Comparison of ENCODE assay signal across 11 cellular contexts in genomic region chr3:29385056-29385455, GRCh38.
DNase-seq lines count a peak whose midpoint lies in the region; ATAC-seq and TF ChIP-seq lines count a peak whose summit lies in the region.
"Had no signal": no experiment of that assay in that cellular context is flagged by ENCODE, and none has a peak within 500 bp of the region (broad histone marks: within the 10 kb centered on the region; RNA-seq: fewer than 3 reads in every experiment).

No MANE protein-coding gene starts in this region.

- TF ChIP-seq CTCF in astrocyte of the spinal cord (IDR thresholded peaks at IDR 0.05; ENCODE audit: low read depth, low read length) (no peak), hepatocyte (IDR thresholded peaks at IDR 0.05; ENCODE audit: poor library complexity) (no peak), spleen (IDR thresholded peaks at IDR 0.05 in 8 of 11, conservative IDR thresholded peaks at IDR 0.05 in 3 of 11) (no peak)

- ATAC-seq in GM21576 (IDR thresholded peaks at IDR 0.05; ENCODE audit: unreplicated experiment) (no peak), HG02981 (IDR thresholded peaks at IDR 0.05; ENCODE audit: unreplicated experiment) (no peak)
- ATAC-seq: activated CD4-positive, alpha-beta T cell treated with anti-CD3 and anti-CD28 coated beads for 36 hours had no signal

- H3K79me2 ChIP-seq in hepatocyte: peaks cover 10% of the 10 kb centered on the region

- intact Hi-C loops in spleen (cut with DNase I; ENCODE audit: low total_unique reads): no loop called here

- no peaks in the 10 kb centered on the region for H4K20me1 ChIP-seq in hepatocyte (ENCODE audit: insufficient read depth, poor library complexity, severe bottlenecking)

- H2AFZ ChIP-seq in hepatocyte: no peak overlapping the region

- H3K4me3 ChIP-seq in astrocyte of the spinal cord (ENCODE audit: low read depth, low read length): no peak overlapping the region
- no peak overlapping the region for H3K4me3 ChIP-seq in hepatocyte
- no peak overlapping the region for H3K4me3 ChIP-seq in skeletal muscle tissue (ENCODE audit: low read length in 3 of 3)
- H3K4me3 ChIP-seq in spleen: no peak overlapping the region
- H3K4me3 ChIP-seq: SK-N-MC had no signal

- TF ChIP-seq POLR2A in spleen (IDR thresholded peaks at IDR 0.05): no peak

- DNase-seq in HS-27A (ENCODE audit: low read depth) (peak; percentile 8), astrocyte of the spinal cord (ENCODE audit: low read depth, low spot score) (peak; percentile 57), hepatocyte (ENCODE audit: low spot score) (no peak), spleen (no peak), GDM1 (lab: John Stamatoyannopoulos, UW) (no peak)
- DNase-seq: activated CD4-positive, alpha-beta T cell treated with anti-CD3 and anti-CD28 coated beads for 36 hours; effector CD4-positive, alpha-beta T cell had no signal

- H3K9ac ChIP-seq in skeletal muscle tissue (ENCODE audit: low read depth in 1 of 3, low read length in 3 of 3): no peak overlapping the region

- H3K4me1 ChIP-seq in hepatocyte (ENCODE audit: insufficient read depth) (peaks cover 9% of the 10 kb centered on the region), skeletal muscle tissue (ENCODE audit: control insufficient read depth in 3 of 3, insufficient read depth in 3 of 3, low read length in 3 of 3) (peaks cover 7 to 16% (median 9%) of the 10 kb centered on the region in 3 donors), spleen (no peaks in the 10 kb centered on the region)

- 65% methylated on average over 3 of the region's 3 CpGs for WGBS in hepatocyte (ENCODE audit: low lambda C conversion rate, missing lambda C conversion rate)
- 83 to 95% (median 88%) methylated on average over 3 of the region's 3 CpGs for WGBS in spleen, 5 donors

- no peaks in the 10 kb centered on the region for H3K9me3 ChIP-seq in hepatocyte (ENCODE audit: low read depth)
- no peaks in the 10 kb centered on the region for H3K9me3 ChIP-seq in skeletal muscle tissue (ENCODE audit: control insufficient read depth in 3 of 3, low read length in 3 of 3)
- no peaks in the 10 kb centered on the region for H3K9me3 ChIP-seq in spleen

- in situ Hi-C loops in astrocyte of the spinal cord (cut with HindIII; ENCODE audit: low sequenced_read_pairs): no loop called here

- no peak overlapping the region for H3K4me2 ChIP-seq in hepatocyte

- H3K27me3 ChIP-seq in hepatocyte: no peaks in the 10 kb centered on the region
- H3K27me3 ChIP-seq in skeletal muscle tissue (ENCODE audit: control insufficient read depth in 3 of 3, insufficient read depth in 3 of 3, low read length in 3 of 3): no peaks in the 10 kb centered on the region
- no peaks in the 10 kb centered on the region for H3K27me3 ChIP-seq in spleen (replicated peaks in 1 of 7)

- H3K36me3 ChIP-seq in hepatocyte (replicated peaks; ENCODE audit: insufficient read depth, low read depth): no peaks in the 10 kb centered on the region
- H3K36me3 ChIP-seq in skeletal muscle tissue (ENCODE audit: control insufficient read depth in 3 of 3, insufficient read depth in 3 of 3, low read length in 3 of 3): no peaks in the 10 kb centered on the region
- no peaks in the 10 kb centered on the region for H3K36me3 ChIP-seq in spleen

- no peaks in the 10 kb centered on the region for H3K9me2 ChIP-seq in hepatocyte (replicated peaks; ENCODE audit: insufficient read depth)

- peak overlapping the region; percentile 71 for H3K27ac ChIP-seq in hepatocyte
- peak overlapping the region; percentile 66 for H3K27ac ChIP-seq in skeletal muscle tissue (ENCODE audit: low read depth, low read length)
- no peak overlapping the region for H3K27ac ChIP-seq in spleen
- H3K27ac ChIP-seq: SK-N-MC had no signal

Comparison
In these comparisons a context has a peak if more than half of its experiments do, and no peak if none do; other contexts are left out.
1. DNase-seq: peak in HS-27A (single experiment) and astrocyte of the spinal cord (single experiment); none in hepatocyte (single experiment), spleen (single experiment) and GDM1 (single experiment).
2. H3K27ac ChIP-seq: peak in hepatocyte (single experiment) and skeletal muscle tissue (single experiment); none in spleen (0 of 8).